ENCODE assay signal across 13 cellular contexts in genomic region chr6:110881929-110882629, GRCh38. TPM values are rescaled to one million over a fixed set of nuclear protein-coding genes. Genes with fewer than 3 reads are reported as not detected.
A peak's percentile ranks its signal among the peaks of the same experiment; 100 is the strongest.
DNase-seq lines count a peak whose midpoint lies in the region; ATAC-seq and TF ChIP-seq lines count a peak whose summit lies in the region.
"Had no signal": no experiment of that assay in that cellular context is flagged by ENCODE, and none has a peak within 500 bp of the region (broad histone marks: within the 10 kb centered on the region; RNA-seq: fewer than 3 reads in every experiment).

No MANE protein-coding gene starts in this region.

- H3K14ac ChIP-seq in IMR-90 (replicated peaks; ENCODE audit: low read depth, low read length) = no peak overlapping the region

- peaks cover 97% of the 10 kb centered on the region for H4K20me1 ChIP-seq in IMR-90 (ENCODE audit: insufficient read depth, low read length)

- H3K18ac ChIP-seq in IMR-90 (ENCODE audit: low read depth, low read length) = peak overlapping the region; percentile 89

- no peaks in the 10 kb centered on the region for H3K27me3 ChIP-seq in CD4-positive, CD25-positive, alpha-beta regulatory T cell (ENCODE audit: control insufficient read depth, insufficient read depth, low read length)
- H3K27me3 ChIP-seq in IMR-90 (ENCODE audit: control insufficient read depth, insufficient read depth, low read length) = no peaks in the 10 kb centered on the region
- no peaks in the 10 kb centered on the region for H3K27me3 ChIP-seq in esophagus squamous epithelium
- H3K27me3 ChIP-seq: ovary had no signal

- H3K4me2 ChIP-seq in IMR-90 (ENCODE audit: low read depth, low read length) = peak overlapping the region; percentile 87

- no peaks in the 10 kb centered on the region for H3K36me3 ChIP-seq in CD4-positive, CD25-positive, alpha-beta regulatory T cell (ENCODE audit: control insufficient read depth, insufficient read depth, low read length)
- no peaks in the 10 kb centered on the region for H3K36me3 ChIP-seq in IMR-90 (ENCODE audit: control insufficient read depth, insufficient read depth, low read length)
- H3K36me3 ChIP-seq in esophagus squamous epithelium = no peaks in the 10 kb centered on the region
- H3K36me3 ChIP-seq: ovary had no signal

- in situ Hi-C loops in IMR-90 (cut with MboI; ENCODE audit: low sequenced_read_pairs) = loop anchor here (5.0 kb wide), 2 partner anchors 200 to 350 kb away; no protein-coding TSS in a partner anchor

- no peaks in the 10 kb centered on the region for H3K9me3 Mint-ChIP-seq in CD4-positive, CD25-positive, alpha-beta regulatory T cell
- no peaks in the 10 kb centered on the region for H3K9me3 Mint-ChIP-seq in activated naive CD8-positive, alpha-beta T cell treated with anti-CD3 and anti-CD28 coated beads, Interleukin-2, amount 50 U/mL, for 24 hours
- H3K9me3 Mint-ChIP-seq in memory B cell = no peaks in the 10 kb centered on the region
- H3K9me3 Mint-ChIP-seq: activated naive CD4-positive, alpha-beta T cell treated with anti-CD3 and anti-CD28 coated beads, Interleukin-2, amount 50 U/mL, for 72 hours had no signal

- peak overlapping the region; percentile 99 for H3K4me3 ChIP-seq in CD4-positive, CD25-positive, alpha-beta regulatory T cell (ENCODE audit: low read depth, low read length)
- H3K4me3 ChIP-seq in IMR-90 (ENCODE audit: insufficient read depth, low read depth, low read length) = no peak overlapping the region
- no peak overlapping the region for H3K4me3 ChIP-seq in esophagus squamous epithelium
- H3K4me3 ChIP-seq: ovary had no signal

- dilution Hi-C loops in IMR-90 (cut with HindIII; ENCODE audit: low sequenced_read_pairs, unreplicated experiment) = no loop called here

- intact Hi-C loops in IMR-90 (cut with micrococcal nuclease) (loop anchor here (2.0 kb wide), 1 partner anchor 71 kb away; no protein-coding TSS in a partner anchor), esophagus squamous epithelium (cut with DNase I) (no loop called here)

- H2BK5ac ChIP-seq in IMR-90 (ENCODE audit: low read depth, low read length, poor library complexity, severe bottlenecking) = peak overlapping the region; percentile 53

- no peaks in the 10 kb centered on the region for H3K9me3 ChIP-seq in CD4-positive, CD25-positive, alpha-beta regulatory T cell (ENCODE audit: control insufficient read depth in 2 of 2, low read length in 2 of 2)
- H3K9me3 ChIP-seq in IMR-90 (ENCODE audit: control insufficient read depth, insufficient read depth, low read length) (no peaks in the 10 kb centered on the region), esophagus squamous epithelium (no peaks in the 10 kb centered on the region)
- H3K9me3 ChIP-seq: ovary had no signal

- no CpG with 5 or more reads among the region's 4 CpGs for WGBS in IMR-90 (ENCODE audit: extremely low coverage in 2 of 2, insufficient read length in 1 of 2), 2 experiments
- 30 to 48% methylated on average over 4 of the region's 4 CpGs for WGBS in esophagus squamous epithelium, 2 donors

- TF ChIP-seq POLR2A in IMR-90 (IDR thresholded peaks at IDR 0.05; ENCODE audit: low read depth, low read length) (no peak), esophagus squamous epithelium (IDR thresholded peaks at IDR 0.05) (no peak)

- no peak overlapping the region for H2AK5ac ChIP-seq in IMR-90 (ENCODE audit: low read depth, low read length)

- no peak overlapping the region for H4K91ac ChIP-seq in IMR-90 (ENCODE audit: insufficient read depth, low read depth, low read length)

- H3K27me3 Mint-ChIP-seq in CD4-positive, CD25-positive, alpha-beta regulatory T cell = no peaks in the 10 kb centered on the region
- H3K27me3 Mint-ChIP-seq in activated naive CD8-positive, alpha-beta T cell treated with anti-CD3 and anti-CD28 coated beads, Interleukin-2, amount 50 U/mL, for 24 hours = no peaks in the 10 kb centered on the region
- no peaks in the 10 kb centered on the region for H3K27me3 Mint-ChIP-seq in memory B cell

- peaks cover 44 to 100% (median 85%) of the 10 kb centered on the region in 4 donors for H3K4me1 Mint-ChIP-seq in CD4-positive, CD25-positive, alpha-beta regulatory T cell
- H3K4me1 Mint-ChIP-seq in activated naive CD8-positive, alpha-beta T cell treated with anti-CD3 and anti-CD28 coated beads, Interleukin-2, amount 50 U/mL, for 24 hours = peaks cover 90% of the 10 kb centered on the region
- peaks cover 64% of the 10 kb centered on the region for H3K4me1 Mint-ChIP-seq in memory B cell

- no peak overlapping the region for H2AFZ ChIP-seq in IMR-90 (replicated peaks; ENCODE audit: low read length, poor library complexity)

- no peaks in the 10 kb centered on the region for H3K36me3 Mint-ChIP-seq in CD4-positive, CD25-positive, alpha-beta regulatory T cell
- peaks cover 50% of the 10 kb centered on the region for H3K36me3 Mint-ChIP-seq in activated naive CD8-positive, alpha-beta T cell treated with anti-CD3 and anti-CD28 coated beads, Interleukin-2, amount 50 U/mL, for 24 hours (ENCODE audit: low read depth)
- H3K36me3 Mint-ChIP-seq in memory B cell = peaks cover 1% of the 10 kb centered on the region

- no peak for ATAC-seq in CD4-positive, CD25-positive, alpha-beta regulatory T cell (ENCODE audit: low read depth in 2 of 2)
- ATAC-seq in IMR-90 (ENCODE audit: low read depth) (0 out of 2 replicates have a peak, but pooled peaks have one; percentile 27), memory B cell (ENCODE audit: low read depth) (no peak), GM19395 (IDR thresholded peaks at IDR 0.05; ENCODE audit: unreplicated experiment) (no peak), HG02981 (IDR thresholded peaks at IDR 0.05; ENCODE audit: unreplicated experiment) (no peak)
- ATAC-seq in activated naive CD8-positive, alpha-beta T cell treated with anti-CD3 and anti-CD28 coated beads, Interleukin-2, amount 50 U/mL, for 24 hours = no peak
- ATAC-seq: activated naive CD4-positive, alpha-beta T cell treated with anti-CD3 and anti-CD28 coated beads, Interleukin-2, amount 50 U/mL, for 72 hours had no signal

- CTCF ChIA-PET in IMR-90 (lab: Yijun Ruan, JAX) = no interaction called here

- H2AK9ac ChIP-seq in IMR-90 (replicated peaks; ENCODE audit: low read depth, low read length, poor library complexity) = no peak overlapping the region

- peak overlapping the region; percentile 32 to 83 (median 68) for H3K4me3 Mint-ChIP-seq in CD4-positive, CD25-positive, alpha-beta regulatory T cell
- H3K4me3 Mint-ChIP-seq in activated naive CD8-positive, alpha-beta T cell treated with anti-CD3 and anti-CD28 coated beads, Interleukin-2, amount 50 U/mL, for 24 hours = peak overlapping the region; percentile 34
- peak overlapping the region; percentile 24 for H3K4me3 Mint-ChIP-seq in memory B cell

- no peak overlapping the region for H3K56ac ChIP-seq in IMR-90 (ENCODE audit: extremely low read depth, insufficient read depth, low read length)

- H2BK15ac ChIP-seq in IMR-90 (ENCODE audit: low read depth, low read length) = no peak overlapping the region

- BruUV-seq in IMR-90 (replicated peaks; lab: Mats Ljungman, UMichigan) = no TSS peak

- peaks cover 9% of the 10 kb centered on the region; the same call in 1 of the 2 replicates for H3K9me1 ChIP-seq in IMR-90 (ENCODE audit: insufficient read depth, low read length)

- no peak overlapping the region; the same call in 1 of the 2 replicates for H4K5ac ChIP-seq in IMR-90 (ENCODE audit: low read depth, low read length)

- no peak for TF ChIP-seq RAD21 in IMR-90 (IDR thresholded peaks at IDR 0.05; ENCODE audit: low read length)

- H2BK20ac ChIP-seq in IMR-90 (ENCODE audit: low read depth, low read length) = no peak overlapping the region

- peaks cover 89% of the 10 kb centered on the region for H3K4me1 ChIP-seq in CD4-positive, CD25-positive, alpha-beta regulatory T cell (ENCODE audit: control insufficient read depth, insufficient read depth, low read length, poor library complexity, severe bottlenecking)
- peaks cover 18% of the 10 kb centered on the region for H3K4me1 ChIP-seq in IMR-90 (ENCODE audit: control insufficient read depth, insufficient read depth, low read length)
- peaks cover 28 to 95% (median 76%) of the 10 kb centered on the region in 3 donors for H3K4me1 ChIP-seq in esophagus squamous epithelium

- H3K27ac Mint-ChIP-seq in CD4-positive, CD25-positive, alpha-beta regulatory T cell = peak overlapping the region; percentile 58 to 87 (median 72)
- H3K27ac Mint-ChIP-seq in activated naive CD8-positive, alpha-beta T cell treated with anti-CD3 and anti-CD28 coated beads, Interleukin-2, amount 50 U/mL, for 24 hours = no peak overlapping the region
- no peak overlapping the region for H3K27ac Mint-ChIP-seq in memory B cell

- H3K23ac ChIP-seq in IMR-90 (ENCODE audit: low read depth, low read length) = peak overlapping the region; percentile 53; the same call in 1 of the 2 replicates

- H4K8ac ChIP-seq in IMR-90 (ENCODE audit: low read depth in 2 of 2, low read length in 2 of 2) = peak overlapping the region in 1 of 2 experiments; percentile 48; a peak in 1 of 4 replicates

- no peak for DNase-seq in CD4-positive, CD25-positive, alpha-beta regulatory T cell
- DNase-seq in IMR-90 (peak; percentile 44), memory B cell (ENCODE audit: low spot score in 2 of 2) (no peak), NCI-H2029 (lab: John Stamatoyannopoulos, UW) (no peak), esophagus squamous epithelium (lab: John Stamatoyannopoulos, UW) (no peak)
- no peak for DNase-seq in activated naive CD8-positive, alpha-beta T cell treated with anti-CD3 and anti-CD28 coated beads, Interleukin-2, amount 50 U/mL, for 24 hours
- DNase-seq: DMS79 treated with DMSO at 0.1 percent for 48 hours, islet precursor cell, NCI-H774, ovary had no signal

- H3K4ac ChIP-seq in IMR-90 (ENCODE audit: low read depth, low read length) = peak overlapping the region; percentile 54; the same call in 1 of the 2 replicates

- POLR2A ChIA-PET in IMR-90 (lab: Charles Lee; ENCODE audit: unreplicated experiment) = interaction anchor here (0.6 kb wide), 1 partner anchor 199 kb away, joined by 6 read pairs; no protein-coding TSS in a partner anchor

- peaks cover 0 to 33% of the 10 kb centered on the region in 2 experiments; a peak in 2 of 4 replicates for H3K79me1 ChIP-seq in IMR-90 (ENCODE audit: low read depth in 1 of 2, low read length in 2 of 2)

- no peak for TF ChIP-seq CTCF in IMR-90 (conservative IDR thresholded peaks at IDR 0.05; ENCODE audit: low read depth, low read length)
- no peak for TF ChIP-seq CTCF in esophagus squamous epithelium (IDR thresholded peaks at IDR 0.05)

- peak overlapping the region; percentile 53 for H3K9ac ChIP-seq in IMR-90 (ENCODE audit: low read depth, low read length)

- H2BK120ac ChIP-seq in IMR-90 (ENCODE audit: low read depth, low read length) = no peak overlapping the region

- H3K27ac ChIP-seq in CD4-positive, CD25-positive, alpha-beta regulatory T cell (ENCODE audit: insufficient read depth, low read length, poor library complexity, severe bottlenecking) = peak overlapping the region; percentile 53
- peak overlapping the region; percentile 79; the same call in 1 of the 2 replicates for H3K27ac ChIP-seq in IMR-90 (ENCODE audit: insufficient read depth, low read length)
- peak overlapping the region in 2 of 4 donors; percentile 2 to 3 for H3K27ac ChIP-seq in esophagus squamous epithelium
- H3K27ac ChIP-seq: ovary had no signal

RNA-seq across cellular contexts. Expression of gene AMD1, which starts 7.5 kb away (rescaled TPM):
- 133 TPM for total RNA-seq in CD4-positive, CD25-positive, alpha-beta regulatory T cell
- 10 to 100 TPM; 60.6 to 64.4 (median 62.7) TPM for polyA plus RNA-seq in CD4-positive, CD25-positive, alpha-beta regulatory T cell
- 65.8 and 117 TPM in 2 replicates for total RNA-seq in IMR-90 (2012; rRNA removed)
- 32.2 TPM in 2 replicates for polyA plus RNA-seq in IMR-90 (2012; rRNA removed)
- 3.7 and 14.1 TPM in 2 replicates for polyA plus RNA-seq in IMR-90 (2012; cell fraction: cytosol; rRNA removed)
- polyA plus RNA-seq in IMR-90 (2012; cell fraction: nucleus; rRNA removed; ENCODE audit: low replicate concordance) = 1.5 and 17.5 TPM in 2 replicates
- 100 to 1,000 TPM in 2 of 4 donors, 10 to 100 TPM in 2; 53.6 to 116 (median 103) TPM for total RNA-seq in esophagus squamous epithelium

Comparison
In these comparisons a context has a peak if more than half of its experiments do, and no peak if none do; other contexts are left out.
1. H3K27ac Mint-ChIP-seq: peak in CD4-positive, CD25-positive, alpha-beta regulatory T cell (3 of 3); none in activated naive CD8-positive, alpha-beta T cell treated with anti-CD3 and anti-CD28 coated beads, Interleukin-2, amount 50 U/mL, for 24 hours (single experiment) and memory B cell (single experiment).
2. Peak in every context shown above with its lines, with median percentiles within 50 percentile points of each other: H3K4me3 Mint-ChIP-seq.